8 cellular contexts compared by ENCODE assay signal in the genomic region with DNA sequence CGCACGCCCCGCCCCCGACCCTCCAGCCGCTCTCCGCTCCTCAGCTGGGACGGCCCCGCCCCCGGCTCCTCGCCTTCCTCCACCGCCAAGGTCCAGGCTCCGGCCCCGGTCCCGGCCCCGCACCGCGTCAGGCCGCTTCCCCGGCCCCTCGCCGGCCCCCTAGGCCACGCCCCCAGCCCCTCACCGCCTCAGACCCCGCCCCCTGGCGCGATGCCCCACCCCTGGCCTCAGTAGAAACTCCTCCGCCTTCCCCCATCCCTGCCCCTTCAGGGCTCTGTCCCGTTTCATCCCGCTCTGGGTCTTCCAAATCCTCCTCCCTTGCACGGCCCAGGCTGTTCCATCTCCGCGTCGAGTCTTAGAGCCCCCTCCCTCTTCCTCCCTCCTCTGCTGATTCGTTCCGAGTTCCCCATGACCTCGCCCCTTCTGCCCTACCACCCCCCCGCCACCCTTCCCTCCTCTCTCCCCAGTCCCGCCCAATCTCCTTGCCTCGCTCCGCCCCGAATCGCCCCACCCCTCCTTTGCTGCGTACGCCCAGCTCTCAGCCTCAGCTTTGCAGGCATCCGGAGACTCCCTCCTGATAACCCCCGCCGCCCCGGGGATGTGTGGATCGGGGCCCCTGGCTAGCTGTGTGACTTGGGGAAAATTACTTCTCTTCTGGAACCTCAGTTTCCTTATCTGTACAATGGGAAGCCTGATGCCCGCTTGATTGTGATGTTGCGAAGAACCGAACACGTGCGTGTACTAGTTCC. TPM values are rescaled to one million over a fixed set of nuclear protein-coding genes. Genes with fewer than 3 reads are reported as not detected.
DNase-seq lines count a peak whose midpoint lies in the region; ATAC-seq and TF ChIP-seq lines count a peak whose summit lies in the region.

No MANE protein-coding gene starts in this region.

- H3K27me3 ChIP-seq in DOHH2 (ENCODE audit: control insufficient read depth, low read length) (no peaks in the 10 kb centered on the region), dorsolateral prefrontal cortex (no peaks in the 10 kb centered on the region), liver (ENCODE audit: control insufficient read depth in 4 of 4, insufficient read depth in 4 of 4, low read length in 3 of 4) (no peaks in the 10 kb centered on the region)

- peak; percentile 55 for ATAC-seq in HG02981 (IDR thresholded peaks at IDR 0.05; ENCODE audit: unreplicated experiment)
- ATAC-seq in GM19324 (IDR thresholded peaks at IDR 0.05; ENCODE audit: low FRiP score, unreplicated experiment), result no peak

- H3K4me1 ChIP-seq in DOHH2 (ENCODE audit: control insufficient read depth, low read length), result peaks cover 59% of the 10 kb centered on the region
- peaks cover 4 to 38% (median 24%) of the 10 kb centered on the region in 4 donors for H3K4me1 ChIP-seq in liver (ENCODE audit: control insufficient read depth in 4 of 4, insufficient read depth in 4 of 4, low read length in 3 of 4)

- H3K36me3 ChIP-seq in DOHH2 (ENCODE audit: control insufficient read depth, low read length), result peaks cover 3% of the 10 kb centered on the region; the same call in 1 of the 2 replicates
- no peaks in the 10 kb centered on the region for H3K36me3 ChIP-seq in liver (ENCODE audit: control insufficient read depth in 4 of 4, insufficient read depth in 3 of 4, low read depth in 1 of 4, low read length in 3 of 4)

- WGBS in liver, result 8% methylated on average over 54 of the region's 54 CpGs

- peak overlapping the region; percentile 85 for H3K4me2 ChIP-seq in DOHH2 (ENCODE audit: low read length)

- H3K4me3 ChIP-seq in DOHH2 (ENCODE audit: low read length) (peak overlapping the region; percentile 75), dorsolateral prefrontal cortex (peak overlapping the region; percentile 56 to 92 (median 82)), liver (ENCODE audit: low read depth in 1 of 3, low read length in 3 of 3) (peak overlapping the region; percentile 44 to 85 (median 57))

- peaks cover 26% of the 10 kb centered on the region for H3K4me1 Mint-ChIP-seq in activated CD4-positive, alpha-beta memory T cell treated with anti-CD3 and anti-CD28 coated beads for 36 hours (ENCODE audit: low read depth)

- CTCF ChIA-PET in activated CD4-positive, alpha-beta memory T cell treated with anti-CD3 and anti-CD28 coated beads for 36 hours (lab: Charles Lee), result interaction anchor here (0.5 to 7.0 kb wide), 9 partner anchors 11 to 519 kb away, joined by 3 to 74 read pairs (median 4); no protein-coding TSS in a partner anchor

- H3K9ac ChIP-seq in liver (ENCODE audit: low read depth in 1 of 2, low read length in 2 of 2), result no peak overlapping the region

- H3K79me2 ChIP-seq in DOHH2 (ENCODE audit: control insufficient read depth, low read length), result peaks cover 39% of the 10 kb centered on the region

- H3K9me2 ChIP-seq in DOHH2 (replicated peaks; ENCODE audit: control insufficient read depth, low read length), result no peaks in the 10 kb centered on the region

- intact Hi-C loops in activated CD4-positive, alpha-beta memory T cell treated with anti-CD3 and anti-CD28 coated beads for 36 hours (cut with micrococcal nuclease), result loop anchor here (2.0 kb wide), 1 partner anchor 46 kb away; the partner anchor contains the start of gene E2F2
- intact Hi-C loops in dorsolateral prefrontal cortex (cut with DNase I), result loop anchor here in 1 of 2 donors (5.0 kb wide), 1 partner anchor 82 kb away; no protein-coding TSS in a partner anchor

- peaks cover 7% of the 10 kb centered on the region; the same call in 1 of the 2 replicates for H3F3A ChIP-seq in DOHH2 (ENCODE audit: control insufficient read depth, insufficient read depth)

- H3K9me3 ChIP-seq in DOHH2 (ENCODE audit: control insufficient read depth, insufficient read depth, low read length) (no peaks in the 10 kb centered on the region), liver (ENCODE audit: control insufficient read depth in 4 of 4, low read length in 3 of 4) (no peaks in the 10 kb centered on the region)

- no peaks in the 10 kb centered on the region for H4K20me1 ChIP-seq in DOHH2 (ENCODE audit: control insufficient read depth, insufficient read depth, low read depth, low read length)

- H3K9me3 Mint-ChIP-seq in activated CD4-positive, alpha-beta memory T cell treated with anti-CD3 and anti-CD28 coated beads for 36 hours, result no peaks in the 10 kb centered on the region

- peak overlapping the region; percentile 70 for H3K4me3 Mint-ChIP-seq in activated CD4-positive, alpha-beta memory T cell treated with anti-CD3 and anti-CD28 coated beads for 36 hours

- H3K36me3 Mint-ChIP-seq in activated CD4-positive, alpha-beta memory T cell treated with anti-CD3 and anti-CD28 coated beads for 36 hours, result no peaks in the 10 kb centered on the region

- TF ChIP-seq CTCF in DOHH2 (IDR thresholded peaks at IDR 0.05; ENCODE audit: low read depth, low read length, poor library complexity, severe bottlenecking) (no peak), dorsolateral prefrontal cortex (IDR thresholded peaks at IDR 0.05 in 54 of 56, conservative IDR thresholded peaks at IDR 0.05 in 2 of 56; ENCODE audit: low read depth in 1 of 56, partially characterized antibody in 56 of 56) (peak in 4 of 56 donors; percentile 1 to 39 (median 5)), liver (IDR thresholded peaks at IDR 0.05; ENCODE audit: low read depth, low read length, missing input control) (no peak)

- peaks cover 21% of the 10 kb centered on the region for H3K27me3 Mint-ChIP-seq in activated CD4-positive, alpha-beta memory T cell treated with anti-CD3 and anti-CD28 coated beads for 36 hours

- POLR2A ChIA-PET in activated CD4-positive, alpha-beta memory T cell treated with anti-CD3 and anti-CD28 coated beads for 36 hours (lab: Charles Lee), result interaction anchor here (0.6 to 0.8 kb wide), 3 partner anchors 83 to 409 kb away, joined by 3 read pairs; no protein-coding TSS in a partner anchor

- DNase-seq in NCI-H510A (lab: John Stamatoyannopoulos, UW) (peak; percentile 81), dorsolateral prefrontal cortex (peak; percentile 24 to 80 (median 68))
- DNase-seq in activated CD4-positive, alpha-beta memory T cell treated with anti-CD3 and anti-CD28 coated beads for 36 hours, result peak; percentile 94
- peak; percentile 91 for DNase-seq in stimulated activated CD4-positive, alpha-beta T cell treated with anti-CD3 and anti-CD28 coated beads, Interleukin-4, amount 100 ng/mL, for 1 hour

- H3K27ac ChIP-seq in DOHH2 (ENCODE audit: low read depth, low read length) (peak overlapping the region; percentile 66), dorsolateral prefrontal cortex (peak overlapping the region in 40 of 59 donors; percentile 4 to 87 (median 65)), liver (ENCODE audit: low read depth in 1 of 2, low read length in 2 of 2) (peak overlapping the region; percentile 44 to 54)

- no peak for TF ChIP-seq RAD21 in liver (IDR thresholded peaks at IDR 0.05)

- H3K27ac Mint-ChIP-seq in activated CD4-positive, alpha-beta memory T cell treated with anti-CD3 and anti-CD28 coated beads for 36 hours, result no peak overlapping the region

TF ChIP-seq in liver, 16 proteins besides CTCF, POLR2A, EP300 and RAD21:
- TF ChIP-seq NR2F2 (IDR thresholded peaks at IDR 0.05) (peak; percentile 36), TAF1 (conservative IDR thresholded peaks at IDR 0.05) (no peak), SP1 (IDR thresholded peaks at IDR 0.05) (peak; percentile 32)

RNA-seq across cellular contexts. Expression of gene ASAP3, which starts 0.4 kb away (rescaled TPM):
- under 1 TPM; 0.50 to 0.58 TPM for total RNA-seq in activated CD4-positive, alpha-beta memory T cell treated with anti-CD3 and anti-CD28 coated beads for 36 hours
- 10 to 100 TPM; 15.5 to 61.0 (median 27.8) TPM for total RNA-seq in dorsolateral prefrontal cortex
- total RNA-seq in liver, result 10 to 100 TPM; 20.9 to 25.9 TPM
- polyA plus RNA-seq in liver, result 10 to 100 TPM in 1 of 2 donors, 1 to 10 TPM in 1; 8.3 to 12.5 TPM

RNA-seq across cellular contexts. Expression of gene E2F2, which starts 46.6 kb away (rescaled TPM):
- total RNA-seq in activated CD4-positive, alpha-beta memory T cell treated with anti-CD3 and anti-CD28 coated beads for 36 hours, result 10 to 100 TPM; 22.1 to 26.3 TPM
- total RNA-seq in dorsolateral prefrontal cortex (1 to 10 TPM in 1 of 120 experiments, under 1 TPM in 37, not detected in 82; 0.07 to 1.1 (median 0.15) TPM), liver (10 to 100 TPM in 1 of 2 donors, under 1 TPM in 1; 0.08 to 79.9 TPM)
- under 1 TPM; 0.36 to 0.53 TPM for polyA plus RNA-seq in liver

RNA-seq across cellular contexts. Expression of gene TCEA3, which starts 59.9 kb away (rescaled TPM):
- 1 to 10 TPM; 4.4 to 4.5 TPM for total RNA-seq in activated CD4-positive, alpha-beta memory T cell treated with anti-CD3 and anti-CD28 coated beads for 36 hours
- total RNA-seq in dorsolateral prefrontal cortex, result 10 to 100 TPM in 83 of 120 experiments, 1 to 10 TPM in 37; 4.4 to 24.9 (median 11.7) TPM
- 10 to 100 TPM; 29.6 to 49.3 TPM for total RNA-seq in liver
- polyA plus RNA-seq in liver, result 100 to 1,000 TPM in 1 of 2 donors, 10 to 100 TPM in 1; 45.8 to 142 TPM

Comparison
In these comparisons a context has a peak if more than half of its experiments do, and no peak if none do; other contexts are left out.
1. RNA of gene ASAP3, which starts 0.4 kb away (total RNA-seq): 15.5 to 61.0 TPM in dorsolateral prefrontal cortex and 20.9 to 25.9 TPM in liver; 0.50 to 0.58 TPM in activated CD4-positive, alpha-beta memory T cell treated with anti-CD3 and anti-CD28 coated beads for 36 hours; every median in the first group is over 10 times any median in the second.
2. Peak in every context shown above with its lines, with median percentiles within 50 percentile points of each other: H3K27ac ChIP-seq, H3K4me3 ChIP-seq and DNase-seq.